Comparison of ENCODE assay signal across 1 cellular context in genomic region chr12:131883521-131883900, GRCh38.
TF ChIP-seq lines count a peak whose summit lies in the region.

No MANE protein-coding gene starts in this region.

TF ChIP-seq in IMR-90, 13 proteins besides CTCF, POLR2A, EP300 and RAD21:
- TF ChIP-seq ELK1 (IDR thresholded peaks at IDR 0.05; ENCODE audit: borderline replicate concordance, low read depth, low read length) = no peak
- no peak for TF ChIP-seq CEBPB (IDR thresholded peaks at IDR 0.05; ENCODE audit: low read depth, low read length)
- no peak for TF ChIP-seq FOS (IDR thresholded peaks at IDR 0.05; ENCODE audit: low read depth, low read length)
- no peak for TF ChIP-seq MXI1 (IDR thresholded peaks at IDR 0.05; ENCODE audit: borderline replicate concordance, low read depth, low read length)
- no peak for TF ChIP-seq RCOR1 (IDR thresholded peaks at IDR 0.05; ENCODE audit: insufficient replicate concordance, low read length)
- no peak for TF ChIP-seq MAFK (IDR thresholded peaks at IDR 0.05; ENCODE audit: low read depth, low read length)
- TF ChIP-seq RFX5 (IDR thresholded peaks at IDR 0.05; ENCODE audit: low read depth, low read length) = no peak
- TF ChIP-seq MAZ (IDR thresholded peaks at IDR 0.05; ENCODE audit: borderline replicate concordance, low read depth, low read length) = no peak
- no peak for TF ChIP-seq SMC3 (IDR thresholded peaks at IDR 0.05; ENCODE audit: low read depth, low read length)
- no peak for TF ChIP-seq BHLHE40 (IDR thresholded peaks at IDR 0.05; ENCODE audit: low read depth, low read length)
- no peak for TF ChIP-seq CHD1 (IDR thresholded peaks at IDR 0.05; ENCODE audit: low read depth, low read length)
- no peak for TF ChIP-seq USF2 (IDR thresholded peaks at IDR 0.05; ENCODE audit: low read depth, low read length)
- no peak for TF ChIP-seq NFE2L2 (IDR thresholded peaks at IDR 0.05; ENCODE audit: low read depth, low read length)
